ENCODE assay signal across 18 cellular contexts in genomic region chr5:58069846-58070245, GRCh38.
DNase-seq lines count a peak whose midpoint lies in the region; ATAC-seq, FAIRE-seq and TF ChIP-seq lines count a peak whose summit lies in the region.
"Had no signal": no experiment of that assay in that cellular context is flagged by ENCODE, and none has a peak within 500 bp of the region (broad histone marks: within the 10 kb centered on the region; RNA-seq: fewer than 3 reads in every experiment).

No MANE protein-coding gene starts in this region.

- H4K20me1 ChIP-seq in PC-3 (ENCODE audit: low read length) (no peaks in the 10 kb centered on the region), hepatocyte (ENCODE audit: insufficient read depth, poor library complexity, severe bottlenecking) (no peaks in the 10 kb centered on the region)

- no peaks in the 10 kb centered on the region for H3F3A ChIP-seq in PC-3 (ENCODE audit: low read length, unreplicated experiment)

- BruUV-seq in Caco-2 (replicated peaks; lab: Mats Ljungman, UMichigan) (no TSS peak), PC-3 (replicated peaks; lab: Mats Ljungman, UMichigan) (no TSS peak)

- H3K4me1 ChIP-seq in A549, result peaks cover 43% of the 10 kb centered on the region
- H3K4me1 ChIP-seq in Caco-2, result peaks cover 16% of the 10 kb centered on the region
- peaks cover 19% of the 10 kb centered on the region for H3K4me1 ChIP-seq in PC-3 (ENCODE audit: insufficient read depth, low read length)
- H3K4me1 ChIP-seq in hepatocyte (ENCODE audit: insufficient read depth), result peaks cover 24% of the 10 kb centered on the region
- H3K4me1 ChIP-seq in gastrocnemius medialis, result peaks cover 20 to 25% of the 10 kb centered on the region in 2 donors
- H3K4me1 ChIP-seq: Peyer's patch had no signal

- 7% methylated on average over 4 of the region's 4 CpGs for WGBS in A549 (ENCODE audit: missing lambda C conversion rate)
- WGBS in hepatocyte (ENCODE audit: low lambda C conversion rate, missing lambda C conversion rate), result 49% methylated on average over 4 of the region's 4 CpGs

- H3K27ac Mint-ChIP-seq in Caco-2 (ENCODE audit: unreplicated experiment) (peak overlapping the region; percentile 69), chondrocyte (ENCODE audit: unreplicated experiment) (no peak overlapping the region)
- H3K27ac Mint-ChIP-seq: CD8-positive, alpha-beta memory T cell; HFFc6 had no signal

- DNase-seq in A549 (ENCODE audit: low read depth in 1 of 2, low spot score in 1 of 2) (peak in 1 of 2 experiments; percentile 83), Caco-2 (peak; percentile 62 to 70), PC-3 (peak; percentile 84), hepatocyte (ENCODE audit: low spot score) (peak; percentile 23), gastrocnemius medialis (no peak), chondrocyte (ENCODE audit: low spot score) (no peak), retina (no peak)
- DNase-seq: CD8-positive, alpha-beta memory T cell; DMS153; HFFc6; KG1; MG63; NCI-H1092 treated with DMSO at 0.1 percent for 48 hours; NCI-H1930; NCI-H524; Peyer's patch; SHP77 had no signal

- peaks cover 6% of the 10 kb centered on the region for H3K9me3 Mint-ChIP-seq in Caco-2 (ENCODE audit: unreplicated experiment)
- H3K9me3 Mint-ChIP-seq in chondrocyte (ENCODE audit: low read depth), result peaks cover 2% of the 10 kb centered on the region

- H3K27me3 ChIP-seq in Caco-2 (replicated peaks; ENCODE audit: control insufficient read depth, insufficient read depth, low read length) (no peaks in the 10 kb centered on the region), PC-3 (ENCODE audit: low read length) (no peaks in the 10 kb centered on the region), hepatocyte (no peaks in the 10 kb centered on the region), gastrocnemius medialis (no peaks in the 10 kb centered on the region)
- H3K27me3 ChIP-seq: MG63, Peyer's patch had no signal

- ATAC-seq in A549 (peak; percentile 50 to 77; a peak in 4 of 6 replicates), PC-3 (peak; percentile 95), gastrocnemius medialis (no peak), GM19467 (IDR thresholded peaks at IDR 0.05; ENCODE audit: unreplicated experiment) (no peak)

- H3K36me3 Mint-ChIP-seq in Caco-2 (ENCODE audit: insufficient read depth, unreplicated experiment) (no peaks in the 10 kb centered on the region), chondrocyte (ENCODE audit: low read depth) (no peaks in the 10 kb centered on the region)
- H3K36me3 Mint-ChIP-seq: CD8-positive, alpha-beta memory T cell had no signal

- H3K9me2 ChIP-seq in PC-3 (replicated peaks; ENCODE audit: low read length) (no peaks in the 10 kb centered on the region), hepatocyte (replicated peaks; ENCODE audit: insufficient read depth) (no peaks in the 10 kb centered on the region)

- H3K79me2 ChIP-seq in PC-3 (ENCODE audit: low read length) (no peaks in the 10 kb centered on the region), hepatocyte (no peaks in the 10 kb centered on the region)

- intact Hi-C loops in Caco-2 (cut with micrococcal nuclease; ENCODE audit: unreplicated experiment), result loop anchor here (5.0 kb wide), 1 partner anchor 392 kb away; the partner anchor contains the start of gene PLK2
- intact Hi-C loops in PC-3 (cut with micrococcal nuclease), result loop anchor here (1.0 to 5.0 kb wide), 6 partner anchors 67 to 392 kb away; partner anchors contain the start of gene PLK2
- intact Hi-C loops in gastrocnemius medialis (cut with DNase I; ENCODE audit: low total_unique reads), result no loop called here

- H3K27ac ChIP-seq in A549, result peak overlapping the region; percentile 51 to 78
- peak overlapping the region; percentile 91 for H3K27ac ChIP-seq in PC-3 (ENCODE audit: low read length)
- H3K27ac ChIP-seq in hepatocyte, result peak overlapping the region; percentile 66
- H3K27ac ChIP-seq in gastrocnemius medialis, result no peak overlapping the region
- H3K27ac ChIP-seq: Peyer's patch had no signal

- in situ Hi-C loops in gastrocnemius medialis (cut with MboI; ENCODE audit: low sequenced_read_pairs in 4 of 4), result no loop called here

- H3K4me2 ChIP-seq in A549 (peak overlapping the region; percentile 65), PC-3 (ENCODE audit: low read length) (peak overlapping the region; percentile 73), hepatocyte (no peak overlapping the region)

- H2AFZ ChIP-seq in PC-3 (ENCODE audit: low read length), result no peak overlapping the region
- no peak overlapping the region for H2AFZ ChIP-seq in hepatocyte

- POLR2A ChIA-PET in A549 (lab: Yijun Ruan, JAX), result no interaction called here
- POLR2A ChIA-PET in Caco-2 (lab: Charles Lee), result no interaction called here
- POLR2A ChIA-PET in PC-3 (lab: Charles Lee; ENCODE audit: unreplicated experiment), result interaction anchor here (0.7 kb wide), 1 partner anchor 234 kb away, joined by 3 read pairs; no protein-coding TSS in a partner anchor

- no peak; a peak in 3 of 5 replicates for TF ChIP-seq RAD21 in A549 (conservative IDR thresholded peaks at IDR 0.05 in 1 of 2, IDR thresholded peaks at IDR 0.05 in 1 of 2)

- no peak for FAIRE-seq in A549 (lab: Jason Lieb, UNC)

- TF ChIP-seq EP300 in A549 (IDR thresholded peaks at IDR 0.05), result peak; percentile 67 to 78; a peak in 3 of 5 replicates

- no peak overlapping the region for H3K4me3 Mint-ChIP-seq in Caco-2 (ENCODE audit: unreplicated experiment)
- H3K4me3 Mint-ChIP-seq in chondrocyte (ENCODE audit: unreplicated experiment), result no peak overlapping the region
- H3K4me3 Mint-ChIP-seq: CD8-positive, alpha-beta memory T cell; HFFc6 had no signal

- H3K4me3 ChIP-seq in A549, result no peak overlapping the region
- H3K4me3 ChIP-seq in Caco-2 (ENCODE audit: low read depth, low read length), result no peak overlapping the region
- no peak overlapping the region for H3K4me3 ChIP-seq in PC-3 (ENCODE audit: low read length)
- H3K4me3 ChIP-seq in hepatocyte, result no peak overlapping the region
- H3K4me3 ChIP-seq in gastrocnemius medialis, result no peak overlapping the region
- H3K4me3 ChIP-seq: MG63, Peyer's patch had no signal

- peak overlapping the region; percentile 44; the same call in 1 of the 2 replicates for H3K9ac ChIP-seq in PC-3 (ENCODE audit: low read length)

- TF ChIP-seq POLR2A in A549 (IDR thresholded peaks at IDR 0.05; ENCODE audit: low read length), result no peak
- no peak for TF ChIP-seq POLR2A in gastrocnemius medialis (IDR thresholded peaks at IDR 0.05)

- H3K36me3 ChIP-seq in Caco-2 (ENCODE audit: control insufficient read depth, insufficient read depth, low read length), result no peaks in the 10 kb centered on the region
- no peaks in the 10 kb centered on the region for H3K36me3 ChIP-seq in PC-3 (ENCODE audit: low read depth, low read length)
- H3K36me3 ChIP-seq in hepatocyte (replicated peaks; ENCODE audit: insufficient read depth, low read depth), result no peaks in the 10 kb centered on the region
- no peaks in the 10 kb centered on the region for H3K36me3 ChIP-seq in gastrocnemius medialis
- H3K36me3 ChIP-seq: MG63, Peyer's patch had no signal

- H3K27me3 Mint-ChIP-seq in Caco-2 (ENCODE audit: insufficient read depth, unreplicated experiment) (no peaks in the 10 kb centered on the region), chondrocyte (ENCODE audit: low read depth) (no peaks in the 10 kb centered on the region)
- H3K27me3 Mint-ChIP-seq: CD8-positive, alpha-beta memory T cell had no signal

- H3K4me1 Mint-ChIP-seq in Caco-2 (ENCODE audit: low read depth, unreplicated experiment), result peaks cover 27% of the 10 kb centered on the region
- peaks cover 3% of the 10 kb centered on the region for H3K4me1 Mint-ChIP-seq in chondrocyte (ENCODE audit: low read depth)
- H3K4me1 Mint-ChIP-seq: CD8-positive, alpha-beta memory T cell had no signal

- CTCF ChIA-PET in A549 (lab: Yijun Ruan, JAX), result interaction anchor here (1.4 to 1.7 kb wide), 2 partner anchors 10 to 118 kb away, joined by 3 read pairs; no protein-coding TSS in a partner anchor
- CTCF ChIA-PET in Caco-2 (lab: Charles Lee), result no interaction called here
- CTCF ChIA-PET in PC-3 (lab: Charles Lee), result no interaction called here

- no peaks in the 10 kb centered on the region; the same call in 2 of the 3 replicates for H3K9me3 ChIP-seq in A549
- no peaks in the 10 kb centered on the region for H3K9me3 ChIP-seq in Caco-2
- H3K9me3 ChIP-seq in PC-3 (ENCODE audit: low read length), result no peaks in the 10 kb centered on the region
- no peaks in the 10 kb centered on the region for H3K9me3 ChIP-seq in hepatocyte (ENCODE audit: low read depth)
- no peaks in the 10 kb centered on the region for H3K9me3 ChIP-seq in gastrocnemius medialis
- H3K9me3 ChIP-seq: MG63, Peyer's patch had no signal

- TF ChIP-seq CTCF in A549 (IDR thresholded peaks at IDR 0.05) (no peak), Caco-2 (IDR thresholded peaks at IDR 0.05; ENCODE audit: insufficient read depth in 1 of 2, low read depth in 1 of 2, low read length in 1 of 2, severe bottlenecking in 1 of 2, unreplicated experiment in 1 of 2) (no peak), PC-3 (conservative IDR thresholded peaks at IDR 0.05; ENCODE audit: low read depth, low read length) (no peak), hepatocyte (IDR thresholded peaks at IDR 0.05; ENCODE audit: poor library complexity) (no peak), gastrocnemius medialis (IDR thresholded peaks at IDR 0.05 in 4 of 5, conservative IDR thresholded peaks at IDR 0.05 in 1 of 5) (no peak), chondrocyte (IDR thresholded peaks at IDR 0.05) (no peak)

TF ChIP-seq in A549, 52 proteins besides CTCF, POLR2A, EP300 and RAD21 (continues in another document):
- TF ChIP-seq GATA3 (IDR thresholded peaks at IDR 0.05; ENCODE audit: borderline replicate concordance) (peak; percentile 87), FOSL2 (IDR thresholded peaks at IDR 0.05) (no peak), FOSL2 (CRISPR knock-in tag; IDR thresholded peaks at IDR 0.05) (peak; percentile 30; the same call in 1 of the 2 replicates), PHF8 (IDR thresholded peaks at IDR 0.05; ENCODE audit: borderline replicate concordance, low read depth) (no peak), RCOR1 (IDR thresholded peaks at IDR 0.05; ENCODE audit: low read depth, low read length) (no peak), PBX3 (IDR thresholded peaks at IDR 0.05) (no peak), TP53 (CRISPR knock-in tag; IDR thresholded peaks at IDR 0.05) (no peak), HDAC2 (IDR thresholded peaks at IDR 0.05) (no peak), ZSCAN20 (CRISPR knock-in tag; IDR thresholded peaks at IDR 0.05) (0 out of 2 replicates have a peak, but pooled peaks have one; percentile 51), CBX2 (IDR thresholded peaks at IDR 0.05; ENCODE audit: borderline replicate concordance, low read depth) (no peak), CHD4 (IDR thresholded peaks at IDR 0.05; ENCODE audit: borderline replicate concordance) (no peak)

Comparison
In these comparisons a context has a peak if more than half of its experiments do, and no peak if none do; other contexts are left out.
1. ATAC-seq: peak in A549 (2 of 2) and PC-3 (single experiment); none in gastrocnemius medialis (0 of 2) and GM19467 (single experiment).
2. DNase-seq: peak in Caco-2 (2 of 2), PC-3 (single experiment) and hepatocyte (single experiment); none in gastrocnemius medialis (0 of 2), chondrocyte (single experiment) and retina (single experiment).
3. H3K27ac ChIP-seq: peak in A549 (2 of 2), PC-3 (single experiment) and hepatocyte (single experiment); none in gastrocnemius medialis (0 of 4).